ENCODE assay signal across 20 cellular contexts in genomic region chr10:71462642-71462935, GRCh38.
DNase-seq lines count a peak whose midpoint lies in the region; ATAC-seq, FAIRE-seq and TF ChIP-seq lines count a peak whose summit lies in the region.
"Had no signal": no experiment of that assay in that cellular context is flagged by ENCODE, and none has a peak within 500 bp of the region (broad histone marks: within the 10 kb centered on the region; RNA-seq: fewer than 3 reads in every experiment).

No MANE protein-coding gene starts in this region.

- no peaks in the 10 kb centered on the region for H3K36me3 ChIP-seq in gastrocnemius medialis
- H3K36me3 ChIP-seq in PC-3 (ENCODE audit: low read depth, low read length) = no peaks in the 10 kb centered on the region

- TF ChIP-seq CTCF in gastrocnemius medialis (IDR thresholded peaks at IDR 0.05 in 4 of 5, conservative IDR thresholded peaks at IDR 0.05 in 1 of 5) (no peak), PC-3 (conservative IDR thresholded peaks at IDR 0.05; ENCODE audit: low read depth, low read length) (no peak)

- intact Hi-C loops in gastrocnemius medialis (cut with DNase I; ENCODE audit: low total_unique reads) = no loop called here
- intact Hi-C loops in PC-3 (cut with micrococcal nuclease) = no loop called here

- H3K4me2 ChIP-seq in PC-3 (ENCODE audit: low read length) = no peak overlapping the region
- H3K4me2 ChIP-seq: GM23338, KMS-11 had no signal

- POLR2A ChIA-PET in PC-3 (lab: Charles Lee; ENCODE audit: unreplicated experiment) = no interaction called here

- TF ChIP-seq POLR2A in gastrocnemius medialis (IDR thresholded peaks at IDR 0.05) (no peak), H54 (IDR thresholded peaks at IDR 0.05; ENCODE audit: low read depth, low read length) (no peak)

- H3K4me1 ChIP-seq in gastrocnemius medialis (peaks cover 0 to 6% of the 10 kb centered on the region in 2 donors), PC-3 (ENCODE audit: insufficient read depth, low read length) (no peaks in the 10 kb centered on the region)

- H3K9me3 ChIP-seq in gastrocnemius medialis = no peaks in the 10 kb centered on the region
- no peaks in the 10 kb centered on the region for H3K9me3 ChIP-seq in PC-3 (ENCODE audit: low read length)

- CTCF ChIA-PET in PC-3 (lab: Charles Lee) = no interaction called here

- no peaks in the 10 kb centered on the region for H3F3A ChIP-seq in PC-3 (ENCODE audit: low read length, unreplicated experiment)

- H2AFZ ChIP-seq in PC-3 (ENCODE audit: low read length) = no peak overlapping the region
- H2AFZ ChIP-seq: GM23338 had no signal

- H3K9me2 ChIP-seq in PC-3 (replicated peaks; ENCODE audit: low read length) = no peaks in the 10 kb centered on the region

- H3K4me3 ChIP-seq in gastrocnemius medialis (no peak overlapping the region), PC-3 (ENCODE audit: low read length) (no peak overlapping the region)
- H3K4me3 ChIP-seq: GM23338 had no signal

- in situ Hi-C loops in gastrocnemius medialis (cut with MboI; ENCODE audit: low sequenced_read_pairs in 4 of 4) = no loop called here

- ATAC-seq in gastrocnemius medialis = no peak
- no peak for ATAC-seq in PC-3
- ATAC-seq: GM23338 had no signal

- no TSS peak for BruUV-seq in PC-3 (replicated peaks; lab: Mats Ljungman, UMichigan)

- no peaks in the 10 kb centered on the region for H3K79me2 ChIP-seq in PC-3 (ENCODE audit: low read length)

- DNase-seq in NCI-H2029 (lab: John Stamatoyannopoulos, UW) (peak; percentile 1), NCI-H2029 treated with DMSO at 0.1 percent for 48 hours (lab: John Stamatoyannopoulos, UW) (no peak), NCI-H146 (lab: John Stamatoyannopoulos, UW) (peak; percentile 86), NCI-H748 (lab: John Stamatoyannopoulos, UW; ENCODE audit: unreplicated experiment) (peak; percentile 76), cerebellum (ENCODE audit: low spot score) (peak; percentile 62), gastrocnemius medialis (no peak), PC-3 (no peak), H54 (ENCODE audit: insufficient read length, low spot score) (no peak)
- DNase-seq: AML-193; CD8-positive, alpha-beta memory T cell; HCEC 1CT; IMR-90; NCI-H1105; NCI-H2171 treated with DMSO at 0.1 percent for 48 hours; Right ventricle myocardium superior; T1000 had no signal

- H3K27ac ChIP-seq in gastrocnemius medialis (no peak overlapping the region), PC-3 (ENCODE audit: low read length) (no peak overlapping the region)
- H3K27ac ChIP-seq: KMS-11 had no signal

- H4K20me1 ChIP-seq in PC-3 (ENCODE audit: low read length) = no peaks in the 10 kb centered on the region

- FAIRE-seq in H54 (lab: Jason Lieb, UNC) = no peak
- FAIRE-seq: GM12891, HTR-8/SVneo had no signal

- no peaks in the 10 kb centered on the region for H3K27me3 ChIP-seq in gastrocnemius medialis
- peaks cover 33% of the 10 kb centered on the region for H3K27me3 ChIP-seq in PC-3 (ENCODE audit: low read length)

- no peak overlapping the region for H3K9ac ChIP-seq in PC-3 (ENCODE audit: low read length)
- H3K9ac ChIP-seq: KMS-11 had no signal

Comparison
In these comparisons a context has a peak if more than half of its experiments do, and no peak if none do; other contexts are left out.
1. DNase-seq: peak in NCI-H2029 (single experiment), NCI-H146 (single experiment), NCI-H748 (single experiment) and cerebellum (single experiment); none in NCI-H2029 treated with DMSO at 0.1 percent for 48 hours (single experiment), gastrocnemius medialis (0 of 2), PC-3 (single experiment) and H54 (single experiment).